Comparison of ENCODE assay signal across 10 cellular contexts in the genomic region with DNA sequence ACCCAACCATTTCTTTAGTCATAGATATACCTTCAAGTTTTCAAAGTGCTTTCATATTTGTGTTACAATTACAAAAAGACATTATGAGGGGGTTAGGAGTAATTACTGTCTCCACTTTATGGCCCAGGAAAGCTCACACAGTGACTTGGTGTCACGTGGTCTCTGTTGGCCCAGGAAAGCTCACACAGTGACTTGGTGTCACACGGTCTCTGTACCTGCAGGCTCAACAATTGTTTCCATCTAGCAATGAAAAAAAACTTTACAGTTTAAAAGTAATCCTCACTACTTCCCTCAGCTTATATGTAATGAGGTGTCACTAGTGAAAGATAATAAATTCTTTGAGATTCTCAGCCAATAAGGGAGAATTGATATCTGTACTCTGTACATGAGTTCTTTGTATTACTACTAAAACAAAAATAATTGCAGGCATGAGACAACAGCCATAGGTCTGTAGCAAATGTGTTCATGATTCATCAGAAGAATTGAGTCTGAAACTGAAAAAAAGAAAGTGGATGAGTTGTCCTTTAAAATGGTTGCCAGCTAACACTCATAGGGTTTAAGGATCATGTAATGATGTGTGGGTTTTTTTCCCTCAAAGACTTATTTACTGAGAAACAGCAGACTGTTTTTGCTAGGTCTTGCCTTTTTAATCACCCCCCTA. TPM values are rescaled to one million over a fixed set of nuclear protein-coding genes. Genes with fewer than 3 reads are reported as not detected.
DNase-seq lines count a peak whose midpoint lies in the region; ATAC-seq, FAIRE-seq and TF ChIP-seq lines count a peak whose summit lies in the region.
"Had no signal": no experiment of that assay in that cellular context is flagged by ENCODE, and none has a peak within 500 bp of the region (broad histone marks: within the 10 kb centered on the region; RNA-seq: fewer than 3 reads in every experiment).

No MANE protein-coding gene starts in this region.

- TF ChIP-seq CTCF in astrocyte of the spinal cord (IDR thresholded peaks at IDR 0.05; ENCODE audit: low read depth, low read length) (no peak), D721Med (IDR thresholded peaks at IDR 0.05; ENCODE audit: insufficient read depth, missing control alignments) (no peak)

- 15 to 53% (median 16%) methylated on average over 2 of the region's 2 CpGs for WGBS in small intestine, 3 donors

- H3K4me3 ChIP-seq in astrocyte of the spinal cord (ENCODE audit: low read depth, low read length) (no peak overlapping the region), small intestine (ENCODE audit: low read depth in 1 of 2, low read length in 2 of 2) (no peak overlapping the region)

- H3K9me3 ChIP-seq in small intestine (ENCODE audit: control insufficient read depth, low read depth): no peaks in the 10 kb centered on the region

- FAIRE-seq in small intestine (lab: Jason Lieb, UNC) (no peak), D721Med (lab: Jason Lieb, UNC) (no peak)

- in situ Hi-C loops in astrocyte of the spinal cord (cut with HindIII; ENCODE audit: low sequenced_read_pairs): no loop called here

- peaks cover 0 to 4% of the 10 kb centered on the region in 2 donors for H3K36me3 ChIP-seq in small intestine (ENCODE audit: control insufficient read depth in 2 of 2, insufficient read depth in 2 of 2, low read length in 2 of 2)

- peak overlapping the region in 1 of 2 donors; percentile 44 for H3K27ac ChIP-seq in small intestine (ENCODE audit: low read depth in 1 of 2, low read length in 1 of 2)
- H3K27ac ChIP-seq: 22Rv1 had no signal

- DNase-seq in activated CD4-positive, CD25-positive, alpha-beta regulatory T cell treated with anti-CD3 and anti-CD28 coated beads, Interleukin-2, amount 50 U/mL, for 72 hours: no peak
- DNase-seq in HT1080 (ENCODE audit: low read depth): peak; percentile 62
- DNase-seq in astrocyte of the spinal cord (ENCODE audit: low read depth, low spot score): peak; percentile 64
- DNase-seq in small intestine: peak; percentile 54
- no peak for DNase-seq in D721Med (ENCODE audit: insufficient read length, low spot score)
- DNase-seq: NCI-H1105 had no signal

- H3K27me3 ChIP-seq in small intestine (ENCODE audit: control insufficient read depth in 2 of 2, insufficient read depth in 2 of 2, low read length in 2 of 2): no peaks in the 10 kb centered on the region

- peaks cover 11 to 21% of the 10 kb centered on the region in 2 donors for H3K4me1 ChIP-seq in small intestine (ENCODE audit: control insufficient read depth in 2 of 2, insufficient read depth in 1 of 2, low read depth in 1 of 2, low read length in 1 of 2)

- ATAC-seq in activated CD4-positive, CD25-positive, alpha-beta regulatory T cell treated with anti-CD3 and anti-CD28 coated beads, Interleukin-2, amount 50 U/mL, for 24 hours: peak; percentile 91 to 94
- ATAC-seq in HG03196 (IDR thresholded peaks at IDR 0.05; ENCODE audit: unreplicated experiment): no peak
- no peak for ATAC-seq in GM19463 (IDR thresholded peaks at IDR 0.05; ENCODE audit: unreplicated experiment)

RNA-seq across cellular contexts. Expression of a gene that starts 10.9 kb away (rescaled TPM):
- total RNA-seq in HT1080 (2014; rRNA removed; shearing (Covaris generic)): 41.8 and 41.9 TPM in 2 replicates
- polyA plus RNA-seq in HT1080 (2015; cell fraction: cytosol; rRNA removed): 26.5 and 27.4 TPM in 2 replicates
- polyA plus RNA-seq in HT1080 (2015; cell fraction: nucleus; rRNA removed): 61.3 and 68.0 TPM in 2 replicates
- 100 to 1,000 TPM in 2 of 3 donors, 10 to 100 TPM in 1; 66.8 to 136 (median 124) TPM for polyA plus RNA-seq in small intestine

RNA-seq across cellular contexts. Expression of a gene that starts 35.3 kb away (rescaled TPM):
- 71.4 and 76.8 TPM in 2 replicates for total RNA-seq in HT1080 (2014; rRNA removed; shearing (Covaris generic))
- 91.7 and 104 TPM in 2 replicates for polyA plus RNA-seq in HT1080 (2015; cell fraction: cytosol; rRNA removed)
- 106 and 114 TPM in 2 replicates for polyA plus RNA-seq in HT1080 (2015; cell fraction: nucleus; rRNA removed)
- 10 to 100 TPM; 64.8 to 83.9 (median 76.2) TPM for polyA plus RNA-seq in small intestine

RNA-seq across cellular contexts. Expression of a gene that starts 43.6 kb away (rescaled TPM):
- 159 and 169 TPM in 2 replicates for total RNA-seq in HT1080 (2014; rRNA removed; shearing (Covaris generic))
- polyA plus RNA-seq in HT1080 (2015; cell fraction: cytosol; rRNA removed): 69.1 and 76.0 TPM in 2 replicates
- polyA plus RNA-seq in HT1080 (2015; cell fraction: nucleus; rRNA removed): 157 and 180 TPM in 2 replicates
- 100 to 1,000 TPM in 2 of 3 donors, 10 to 100 TPM in 1; 62.2 to 359 (median 336) TPM for polyA plus RNA-seq in small intestine

Comparison
In these comparisons a context has a peak if more than half of its experiments do, and no peak if none do; other contexts are left out.
1. ATAC-seq: peak in activated CD4-positive, CD25-positive, alpha-beta regulatory T cell treated with anti-CD3 and anti-CD28 coated beads, Interleukin-2, amount 50 U/mL, for 24 hours (2 of 2); none in HG03196 (single experiment) and GM19463 (single experiment).
2. DNase-seq: peak in HT1080 (single experiment), astrocyte of the spinal cord (single experiment) and small intestine (single experiment); none in activated CD4-positive, CD25-positive, alpha-beta regulatory T cell treated with anti-CD3 and anti-CD28 coated beads, Interleukin-2, amount 50 U/mL, for 72 hours (single experiment) and D721Med (single experiment).